Comparison of ENCODE assay signal across 11 cellular contexts in genomic region chr14:49019467-49020100, GRCh38.
DNase-seq lines count a peak whose midpoint lies in the region; ATAC-seq and TF ChIP-seq lines count a peak whose summit lies in the region.
"Had no signal": no experiment of that assay in that cellular context is flagged by ENCODE, and none has a peak within 500 bp of the region (broad histone marks: within the 10 kb centered on the region; RNA-seq: fewer than 3 reads in every experiment).

No MANE protein-coding gene starts in this region.

- DNase-seq in NAMALWA (ENCODE audit: low spot score) (peak; percentile 16), smooth muscle cell (lab: John Stamatoyannopoulos, UW; ENCODE audit: unreplicated experiment) (no peak), NCI-H1092 (lab: John Stamatoyannopoulos, UW) (no peak), heart right ventricle (no peak)
- no peak for DNase-seq in CD8-positive, alpha-beta memory T cell
- DNase-seq: activated CD4-positive, CD25-positive, alpha-beta regulatory T cell; lower lobe of right lung; NCI-H187 treated with DMSO at 0.1 percent for 48 hours; testis had no signal

- peaks cover 0 to 5% (median 4%) of the 10 kb centered on the region in 5 donors for H3K9me3 Mint-ChIP-seq in CD8-positive, alpha-beta memory T cell

- no peaks in the 10 kb centered on the region for H3K79me2 ChIP-seq in smooth muscle cell (ENCODE audit: low read depth)

- no peaks in the 10 kb centered on the region for H3K27me3 ChIP-seq in smooth muscle cell (ENCODE audit: low read depth)
- H3K27me3 ChIP-seq in CD8-positive, alpha-beta memory T cell (ENCODE audit: insufficient read depth, low read length, poor library complexity, severe bottlenecking) = no peaks in the 10 kb centered on the region
- no peaks in the 10 kb centered on the region for H3K27me3 ChIP-seq in heart right ventricle
- H3K27me3 ChIP-seq: testis had no signal

- POLR2A ChIA-PET in CD8-positive, alpha-beta memory T cell (lab: Charles Lee) = no interaction called here

- H3K27me3 Mint-ChIP-seq in CD8-positive, alpha-beta memory T cell = no peaks in the 10 kb centered on the region

- no peaks in the 10 kb centered on the region for H4K20me1 ChIP-seq in smooth muscle cell (ENCODE audit: low read depth)

- H3F3A ChIP-seq in smooth muscle cell (ENCODE audit: low read depth) = no peaks in the 10 kb centered on the region

- intact Hi-C loops in heart right ventricle (cut with DNase I) = no loop called here

- peak overlapping the region; percentile 34 for H2AFZ ChIP-seq in smooth muscle cell (ENCODE audit: low read depth)

- H3K36me3 Mint-ChIP-seq in CD8-positive, alpha-beta memory T cell = no peaks in the 10 kb centered on the region

- H3K4me2 ChIP-seq in smooth muscle cell = peak overlapping the region; percentile 26

- no peak overlapping the region for H3K4me3 ChIP-seq in smooth muscle cell
- H3K4me3 ChIP-seq in CD8-positive, alpha-beta memory T cell (ENCODE audit: low read length) = no peak overlapping the region
- no peak overlapping the region for H3K4me3 ChIP-seq in heart right ventricle
- H3K4me3 ChIP-seq: lower lobe of right lung, testis had no signal

- no peaks in the 10 kb centered on the region for H3K4me1 ChIP-seq in smooth muscle cell (ENCODE audit: low read depth)
- no peaks in the 10 kb centered on the region for H3K4me1 ChIP-seq in CD8-positive, alpha-beta memory T cell (ENCODE audit: insufficient read depth, low read length)
- no peaks in the 10 kb centered on the region for H3K4me1 ChIP-seq in heart right ventricle
- H3K4me1 ChIP-seq: lower lobe of right lung, testis had no signal

- TF ChIP-seq CTCF in smooth muscle cell (IDR thresholded peaks at IDR 0.05; ENCODE audit: borderline replicate concordance, insufficient read depth, poor library complexity, severe bottlenecking) = no peak
- no peak for TF ChIP-seq CTCF in heart right ventricle (IDR thresholded peaks at IDR 0.05)

- H3K27ac ChIP-seq in smooth muscle cell (ENCODE audit: low read depth) (peak overlapping the region; percentile 36), heart right ventricle (no peak overlapping the region)
- H3K27ac ChIP-seq in CD8-positive, alpha-beta memory T cell (ENCODE audit: low read depth, low read length) = no peak overlapping the region
- H3K27ac ChIP-seq: lower lobe of right lung, testis had no signal

- no peak overlapping the region for H3K9ac ChIP-seq in smooth muscle cell (ENCODE audit: low read depth)

- WGBS in smooth muscle cell (ENCODE audit: low lambda C conversion rate) = 92% methylated on average over 1 of the region's 1 CpG
- WGBS in heart right ventricle, 2 donors = 30 to 42% methylated on average over 1 of the region's 1 CpG

- no peaks in the 10 kb centered on the region for H3K4me1 Mint-ChIP-seq in CD8-positive, alpha-beta memory T cell

- CTCF ChIA-PET in CD8-positive, alpha-beta memory T cell (lab: Charles Lee) = no interaction called here

- H3K27ac Mint-ChIP-seq in CD8-positive, alpha-beta memory T cell = no peak overlapping the region

- H3K36me3 ChIP-seq in smooth muscle cell (ENCODE audit: low read depth) (no peaks in the 10 kb centered on the region), heart right ventricle (no peaks in the 10 kb centered on the region)
- no peaks in the 10 kb centered on the region for H3K36me3 ChIP-seq in CD8-positive, alpha-beta memory T cell (ENCODE audit: insufficient read depth, low read length)
- H3K36me3 ChIP-seq: lower lobe of right lung had no signal

- no peak overlapping the region for H3K4me3 Mint-ChIP-seq in CD8-positive, alpha-beta memory T cell

- peak; percentile 84 for ATAC-seq in GM19395 (IDR thresholded peaks at IDR 0.05; ENCODE audit: unreplicated experiment)
- peak; percentile 72 for ATAC-seq in HG02763 (IDR thresholded peaks at IDR 0.05; ENCODE audit: unreplicated experiment)
- no peak for ATAC-seq in heart right ventricle
- ATAC-seq: lower lobe of right lung had no signal

- H3K9me3 ChIP-seq in smooth muscle cell (replicated peaks; ENCODE audit: low read depth) (no peaks in the 10 kb centered on the region), heart right ventricle (no peaks in the 10 kb centered on the region)
- no peaks in the 10 kb centered on the region for H3K9me3 ChIP-seq in CD8-positive, alpha-beta memory T cell (ENCODE audit: low read length)
- H3K9me3 ChIP-seq: lower lobe of right lung, testis had no signal

Comparison
In these comparisons a context has a peak if more than half of its experiments do, and no peak if none do; other contexts are left out.
1. ATAC-seq: peak in GM19395 (single experiment) and HG02763 (single experiment); none in heart right ventricle (0 of 8).